In the genomic region with DNA sequence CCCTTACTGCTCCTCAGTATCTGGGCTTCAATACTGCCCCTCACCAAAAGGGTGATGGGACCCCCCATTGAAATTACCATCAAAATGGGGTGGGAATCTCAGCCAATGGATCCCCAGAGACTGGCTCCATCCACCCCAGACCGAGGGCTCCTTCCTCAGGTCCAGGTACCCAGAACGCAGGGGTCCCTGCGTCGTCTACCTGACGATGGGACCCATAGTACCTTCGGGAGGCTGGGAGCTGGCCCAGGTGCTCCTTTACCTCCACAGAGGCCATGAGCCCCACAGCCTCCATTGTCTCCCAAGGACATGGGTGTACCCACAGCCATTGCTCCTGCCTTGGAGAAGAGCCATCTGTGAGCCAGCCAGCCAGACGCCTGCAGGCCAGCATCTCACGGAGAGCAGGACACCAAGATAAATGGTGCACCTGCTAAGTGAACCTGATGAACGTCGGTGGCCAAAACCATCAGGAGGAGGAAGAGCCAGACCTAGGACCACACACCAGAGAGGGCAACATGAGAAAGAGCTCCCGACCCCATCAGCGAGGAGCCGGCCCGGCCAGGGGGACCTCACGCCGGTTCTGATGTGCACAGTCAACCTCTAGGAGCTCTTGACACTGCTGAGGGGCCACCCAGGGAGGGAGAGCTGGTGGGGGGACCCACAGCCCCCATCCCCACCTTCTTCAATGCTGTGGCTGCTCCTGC, we compare ENCODE assay signal across 19 cellular contexts.
A peak's percentile ranks its signal among the peaks of the same experiment; 100 is the strongest.
DNase-seq lines count a peak whose midpoint lies in the region; FAIRE-seq and TF ChIP-seq lines count a peak whose summit lies in the region.
"Had no signal": no experiment of that assay in that cellular context is flagged by ENCODE, and none has a peak within 500 bp of the region (broad histone marks: within the 10 kb centered on the region; RNA-seq: fewer than 3 reads in every experiment).

No MANE protein-coding gene starts in this region.

- no peak overlapping the region for H2AFZ ChIP-seq in neural progenitor cell (replicated peaks)
- H2AFZ ChIP-seq: GM23248 had no signal

- H3K27me3 ChIP-seq in H7 (ENCODE audit: control insufficient read depth, insufficient read depth, low read length) (no peaks in the 10 kb centered on the region), spleen (replicated peaks in 1 of 7) (peaks cover 0 to 7% (median 0%) of the 10 kb centered on the region in 7 donors), neural progenitor cell (no peaks in the 10 kb centered on the region)

- TF ChIP-seq CTCF in spleen (IDR thresholded peaks at IDR 0.05 in 8 of 11, conservative IDR thresholded peaks at IDR 0.05 in 3 of 11) (no peak), neural progenitor cell (IDR thresholded peaks at IDR 0.05) (no peak)

- DNase-seq in H7 (peak; percentile 27), ecto neural progenitor cell (ENCODE audit: low spot score) (peak; percentile 25), mesenteric fat pad (ENCODE audit: low spot score) (peak; percentile 75), spleen (peak; percentile 53), GM12892 (ENCODE audit: insufficient read length) (no peak), neural progenitor cell (ENCODE audit: low spot score) (no peak), NCI-H69 (lab: John Stamatoyannopoulos, UW) (no peak)
- DNase-seq: AML-193, GM23248, HCEC 1CT, Karpas-422, NCI-H1436, NCI-H2029, NCI-H345, NCI-H526 had no signal

- peaks cover 9% of the 10 kb centered on the region for H3K27me3 Mint-ChIP-seq in neural progenitor cell (ENCODE audit: insufficient read depth, low read depth)

- H3K36me3 Mint-ChIP-seq in neural progenitor cell, result no peaks in the 10 kb centered on the region
- H3K36me3 Mint-ChIP-seq: CD14-positive monocyte, IgD-negative memory B cell had no signal

- no peak for TF ChIP-seq POLR2A in spleen (IDR thresholded peaks at IDR 0.05)
- no peak for TF ChIP-seq POLR2A in GM12892 (IDR thresholded peaks at IDR 0.05; ENCODE audit: low read depth, low read length)

- H3F3A ChIP-seq in neural progenitor cell (ENCODE audit: low read depth), result no peaks in the 10 kb centered on the region

- no peak overlapping the region for H3K27ac ChIP-seq in spleen
- H3K27ac ChIP-seq in neural progenitor cell, result no peak overlapping the region
- H3K27ac ChIP-seq: GM23248, SK-N-MC had no signal

- peaks cover 16% of the 10 kb centered on the region for H3K4me1 Mint-ChIP-seq in neural progenitor cell
- H3K4me1 Mint-ChIP-seq: CD14-positive monocyte, IgD-negative memory B cell had no signal

- H3K4me3 ChIP-seq in H7 (ENCODE audit: insufficient read depth, low read depth, low read length) (no peak overlapping the region), spleen (no peak overlapping the region), neural progenitor cell (no peak overlapping the region)
- H3K4me3 ChIP-seq: GM23248, SK-N-MC had no signal

- no peak overlapping the region for H3K4me3 Mint-ChIP-seq in neural progenitor cell
- H3K4me3 Mint-ChIP-seq: CD14-positive monocyte, IgD-negative memory B cell had no signal

- H3K4me2 ChIP-seq in neural progenitor cell, result no peak overlapping the region

- H3K79me2 ChIP-seq in neural progenitor cell (ENCODE audit: low read depth), result no peaks in the 10 kb centered on the region

- intact Hi-C loops in spleen (cut with DNase I; ENCODE audit: low total_unique reads), result no loop called here

- H3K36me3 ChIP-seq in H7 (replicated peaks; ENCODE audit: control insufficient read depth, insufficient read depth, low read length) (no peaks in the 10 kb centered on the region), spleen (no peaks in the 10 kb centered on the region), neural progenitor cell (no peaks in the 10 kb centered on the region)

- H3K4me1 ChIP-seq in spleen (no peaks in the 10 kb centered on the region), neural progenitor cell (no peaks in the 10 kb centered on the region)

- H3K9me3 Mint-ChIP-seq in neural progenitor cell, result peaks cover 9% of the 10 kb centered on the region

- no peak overlapping the region for H3K9ac ChIP-seq in neural progenitor cell
- H3K9ac ChIP-seq: GM23248 had no signal

- H3K9me3 ChIP-seq in spleen, result no peaks in the 10 kb centered on the region
- H3K9me3 ChIP-seq in neural progenitor cell (ENCODE audit: low read depth), result no peaks in the 10 kb centered on the region

- FAIRE-seq in GM12892 (lab: Jason Lieb, UNC), result no peak
- FAIRE-seq: RCC 7860 had no signal

- H4K20me1 ChIP-seq in neural progenitor cell (ENCODE audit: low read depth), result no peaks in the 10 kb centered on the region

- H3K27ac Mint-ChIP-seq in neural progenitor cell, result no peak overlapping the region
- H3K27ac Mint-ChIP-seq: IgD-negative memory B cell had no signal

- 82 to 93% (median 89%) methylated on average over 6 to 16 of the region's 16 CpGs for WGBS in spleen, 5 donors

Comparison
In these comparisons a context has a peak if more than half of its experiments do, and no peak if none do; other contexts are left out.
1. DNase-seq: peak in H7 (single experiment), ecto neural progenitor cell (single experiment), mesenteric fat pad (single experiment) and spleen (single experiment); none in GM12892 (single experiment), neural progenitor cell (single experiment) and NCI-H69 (single experiment).